In genomic region chr13:33367186-33367895, GRCh38 we compare ENCODE assay signal across 1 cellular context.
TF ChIP-seq lines count a peak whose summit lies in the region.

No MANE protein-coding gene starts in this region.

TF ChIP-seq in HepG2, 621 proteins besides CTCF, POLR2A, EP300 and RAD21:
- TF ChIP-seq PRDM10 (CRISPR knock-in tag; IDR thresholded peaks at IDR 0.05; ENCODE audit: low read depth) (no peak), DNMT1 (CRISPR knock-in tag; IDR thresholded peaks at IDR 0.05) (no peak), ZNF547 (CRISPR knock-in tag; IDR thresholded peaks at IDR 0.05) (no peak), HBP1 (CRISPR knock-in tag; IDR thresholded peaks at IDR 0.05; ENCODE audit: low read depth) (no peak), HOXA3 (CRISPR knock-in tag; IDR thresholded peaks at IDR 0.05) (no peak), ZNF800 (CRISPR knock-in tag; IDR thresholded peaks at IDR 0.05) (no peak), DMTF1 (CRISPR knock-in tag; IDR thresholded peaks at IDR 0.05) (no peak), ZNF678 (CRISPR knock-in tag; IDR thresholded peaks at IDR 0.05) (no peak)
TF ChIP-seq in HepG2: peak in this region for 0.
